Comparison of ENCODE assay signal across 8 cellular contexts in genomic region chr7:95435422-95435780, GRCh38. TPM values are rescaled to one million over a fixed set of nuclear protein-coding genes. Genes with fewer than 3 reads are reported as not detected.
A peak's percentile ranks its signal among the peaks of the same experiment; 100 is the strongest.
DNase-seq lines count a peak whose midpoint lies in the region; ATAC-seq and TF ChIP-seq lines count a peak whose summit lies in the region.

No MANE protein-coding gene starts in this region.

- TF ChIP-seq EP300 in transverse colon (IDR thresholded peaks at IDR 0.05; ENCODE audit: low read depth): no peak

- H3K27ac ChIP-seq in brain microvascular endothelial cell (peak overlapping the region; percentile 97), lower lobe of right lung (peak overlapping the region; percentile 97), transverse colon (peak overlapping the region; percentile 87 to 94 (median 91))

- H3K27me3 ChIP-seq in brain microvascular endothelial cell (replicated peaks): no peaks in the 10 kb centered on the region
- no peaks in the 10 kb centered on the region for H3K27me3 ChIP-seq in lower lobe of right lung (ENCODE audit: low read depth)
- no peaks in the 10 kb centered on the region for H3K27me3 ChIP-seq in transverse colon

- no peaks in the 10 kb centered on the region for H3K36me3 Mint-ChIP-seq in activated CD4-positive, alpha-beta T cell treated with anti-CD3 and anti-CD28 coated beads, Interleukin-2, amount 10 ng/mL, durations not matched to agents 24 days and 14 days (ENCODE audit: low read depth)

- no peaks in the 10 kb centered on the region for H3K9me3 ChIP-seq in lower lobe of right lung
- no peaks in the 10 kb centered on the region for H3K9me3 ChIP-seq in transverse colon

- H3K4me3 Mint-ChIP-seq in activated CD4-positive, alpha-beta T cell treated with anti-CD3 and anti-CD28 coated beads, Interleukin-2, amount 10 ng/mL, durations not matched to agents 24 days and 14 days: peak overlapping the region; percentile 87

- H3K27ac Mint-ChIP-seq in activated CD4-positive, alpha-beta T cell treated with anti-CD3 and anti-CD28 coated beads, Interleukin-2, amount 10 ng/mL, durations not matched to agents 24 days and 14 days: peak overlapping the region; percentile 58

- peaks cover 9% of the 10 kb centered on the region for H3K27me3 Mint-ChIP-seq in activated CD4-positive, alpha-beta T cell treated with anti-CD3 and anti-CD28 coated beads, Interleukin-2, amount 10 ng/mL, durations not matched to agents 24 days and 14 days

- in situ Hi-C loops in brain microvascular endothelial cell (cut with HindIII; ENCODE audit: low pct_ligation_motif_present, low sequenced_read_pairs) (no loop called here), transverse colon (cut with MboI; ENCODE audit: low pct_ligation_motif_present in 1 of 4, low pct_unique_long_range_greater_than_20kb in 1 of 4, low sequenced_read_pairs in 3 of 4) (no loop called here)

- intact Hi-C loops in activated CD4-positive, alpha-beta T cell treated with anti-CD3 and anti-CD28 coated beads, Interleukin-2, amount 10 ng/mL, durations not matched to agents 24 days and 14 days (cut with micrococcal nuclease): no loop called here
- intact Hi-C loops in lower lobe of right lung (cut with DNase I) (no loop called here), transverse colon (cut with DNase I; ENCODE audit: low total_unique reads) (no loop called here)

- no peaks in the 10 kb centered on the region for H3K9me3 Mint-ChIP-seq in activated CD4-positive, alpha-beta T cell treated with anti-CD3 and anti-CD28 coated beads, Interleukin-2, amount 10 ng/mL, durations not matched to agents 24 days and 14 days

- H3K4me3 ChIP-seq in brain microvascular endothelial cell (ENCODE audit: low read depth, low read length): peak overlapping the region; percentile 68
- H3K4me3 ChIP-seq in lower lobe of right lung: peak overlapping the region; percentile 85
- H3K4me3 ChIP-seq in transverse colon: peak overlapping the region in 3 of 4 donors; percentile 53 to 82 (median 68)

- ATAC-seq in lower lobe of right lung (peak; percentile 2 to 23), GM19463 (IDR thresholded peaks at IDR 0.05; ENCODE audit: unreplicated experiment) (no peak)

- H3K36me3 ChIP-seq in brain microvascular endothelial cell (replicated peaks) (no peaks in the 10 kb centered on the region), lower lobe of right lung (peaks cover 3% of the 10 kb centered on the region), transverse colon (no peaks in the 10 kb centered on the region)

- WGBS in transverse colon (ENCODE audit: low coverage in 1 of 2), 2 donors: 41 to 52% methylated on average over 6 to 9 of the region's 9 CpGs

- TF ChIP-seq CTCF in brain microvascular endothelial cell (IDR thresholded peaks at IDR 0.05; ENCODE audit: low read depth, low read length, missing control alignments) (no peak), lower lobe of right lung (IDR thresholded peaks at IDR 0.05) (no peak), transverse colon (IDR thresholded peaks at IDR 0.05) (no peak)

- H3K4me1 Mint-ChIP-seq in activated CD4-positive, alpha-beta T cell treated with anti-CD3 and anti-CD28 coated beads, Interleukin-2, amount 10 ng/mL, durations not matched to agents 24 days and 14 days: peaks cover 11% of the 10 kb centered on the region

- DNase-seq in activated CD4-positive, alpha-beta T cell treated with anti-CD3 and anti-CD28 coated beads, Interleukin-2, amount 10 ng/mL, durations not matched to agents 24 days and 14 days: no peak
- no peak for DNase-seq in activated CD4-positive, alpha-beta T cell treated with anti-CD3 and anti-CD28 coated beads, Interleukin-2, amount 50 U/mL, for 1 hour
- DNase-seq in brain microvascular endothelial cell (no peak), lower lobe of right lung (peak; percentile 44), transverse colon (no peak), NCI-H1694 treated with DMSO at 0.1 percent for 48 hours (lab: John Stamatoyannopoulos, UW) (no peak), cerebellum (ENCODE audit: low spot score) (no peak)

- TF ChIP-seq POLR2A in transverse colon (IDR thresholded peaks at IDR 0.05): no peak

- H3K4me1 ChIP-seq in lower lobe of right lung (peaks cover 48% of the 10 kb centered on the region), transverse colon (peaks cover 11 to 39% (median 15%) of the 10 kb centered on the region in 4 donors)

RNA-seq across cellular contexts. Expression of gene PON2, which starts 0.6 kb away (rescaled TPM):
- total RNA-seq in activated CD4-positive, alpha-beta T cell treated with anti-CD3 and anti-CD28 coated beads, Interleukin-2, amount 10 ng/mL, durations not matched to agents 24 days and 14 days: 2.4 and 3.7 TPM in 2 replicates
- total RNA-seq in lower lobe of right lung: 168 TPM
- total RNA-seq in transverse colon: 100 to 1,000 TPM; 120 to 299 (median 188) TPM
- total RNA-seq in cerebellum: 75.6 TPM

RNA-seq across cellular contexts. Expression of gene PON3, which starts 39.2 kb away (rescaled TPM):
- total RNA-seq in activated CD4-positive, alpha-beta T cell treated with anti-CD3 and anti-CD28 coated beads, Interleukin-2, amount 10 ng/mL, durations not matched to agents 24 days and 14 days: not detected in 2 replicates
- total RNA-seq in lower lobe of right lung (25.6 TPM), transverse colon (1 to 10 TPM in 2 of 4 donors, under 1 TPM in 1, not detected in 1; 0.60 to 4.2 (median 3.0) TPM), cerebellum (0.36 TPM)

RNA-seq across cellular contexts. Expression of gene ASB4, which starts 50.3 kb away (rescaled TPM):
- not detected in 2 replicates for total RNA-seq in activated CD4-positive, alpha-beta T cell treated with anti-CD3 and anti-CD28 coated beads, Interleukin-2, amount 10 ng/mL, durations not matched to agents 24 days and 14 days
- 0.50 TPM for total RNA-seq in lower lobe of right lung
- not detected for total RNA-seq in transverse colon
- 0.09 TPM for total RNA-seq in cerebellum

Comparison
In these comparisons a context has a peak if more than half of its experiments do, and no peak if none do; other contexts are left out.
1. RNA of gene PON2, which starts 0.6 kb away (total RNA-seq): 120 to 299 TPM in transverse colon, 168 TPM in lower lobe of right lung (single experiment) and 75.6 TPM in cerebellum (single experiment); 2.4 to 3.7 TPM in activated CD4-positive, alpha-beta T cell treated with anti-CD3 and anti-CD28 coated beads, Interleukin-2, amount 10 ng/mL, durations not matched to agents 24 days and 14 days; every median in the first group is over 10 times any median in the second.
2. Peak in every context shown above with its lines, with median percentiles within 50 percentile points of each other: H3K27ac ChIP-seq and H3K4me3 ChIP-seq.